Comparison of ENCODE assay signal across 16 cellular contexts in genomic region chr6:148768646-148769270, GRCh38.
"Had no signal": no experiment of that assay in that cellular context is flagged by ENCODE, and none has a peak within 500 bp of the region (broad histone marks: within the 10 kb centered on the region; RNA-seq: fewer than 3 reads in every experiment).

No MANE protein-coding gene starts in this region.

- H3K27ac Mint-ChIP-seq: activated CD4-positive, alpha-beta memory T cell treated with anti-CD3 and anti-CD28 coated beads for 36 hours; activated CD8-positive, alpha-beta memory T cell treated with anti-CD3 and anti-CD28 coated beads, Interleukin-2, amount 10 ng/mL, durations not matched to agents 7 days and 5 days; activated naive CD4-positive, alpha-beta T cell treated with anti-CD3 and anti-CD28 coated beads for 36 hours; activated naive CD8-positive, alpha-beta T cell treated with anti-CD3 and anti-CD28 coated beads, Interleukin-2, amount 50 U/mL, for 24 hours; activated T-helper 2 cell treated with anti-CD3 and anti-CD28 coated beads, Interferon-gamma antibody, Interleukin-2, Interleukin-4, amounts not matched to agents 10 μg/mL and 5 μg/mL and 100 μg/mL, durations not matched to agents 14 hours and 24 hours and 36 hours; nephron had no signal

- H3K36me3 ChIP-seq: ascending aorta, stomach had no signal

- H3K27me3 ChIP-seq: ascending aorta, stomach, testis had no signal

- H3K36me3 Mint-ChIP-seq: activated CD4-positive, alpha-beta memory T cell treated with anti-CD3 and anti-CD28 coated beads for 36 hours; activated CD8-positive, alpha-beta memory T cell treated with anti-CD3 and anti-CD28 coated beads, Interleukin-2, amount 10 ng/mL, durations not matched to agents 7 days and 5 days had no signal

- H3K4me1 ChIP-seq: testis had no signal

- H3K4me3 ChIP-seq: ascending aorta, stomach, testis had no signal

- H3K9me3 ChIP-seq: ascending aorta, stomach, testis had no signal

- ATAC-seq: activated CD8-positive, alpha-beta memory T cell treated with anti-CD3 and anti-CD28 coated beads, Interleukin-2, amount 10 ng/mL, durations not matched to agents 7 days and 5 days; activated naive CD8-positive, alpha-beta T cell treated with anti-CD3 and anti-CD28 coated beads, Interleukin-2, amount 50 U/mL, for 24 hours had no signal

- DNase-seq: activated CD4-positive, alpha-beta memory T cell treated with anti-CD3 and anti-CD28 coated beads for 36 hours; activated CD4-positive, CD25-positive, alpha-beta regulatory T cell treated with anti-CD3 and anti-CD28 coated beads, Interleukin-2, amount 50 U/mL, for 72 hours; activated CD8-positive, alpha-beta memory T cell treated with anti-CD3 and anti-CD28 coated beads, Interleukin-2, amount 10 ng/mL, durations not matched to agents 7 days and 5 days; activated naive CD4-positive, alpha-beta T cell treated with anti-CD3 and anti-CD28 coated beads for 36 hours; activated naive CD8-positive, alpha-beta T cell treated with anti-CD3 and anti-CD28 coated beads, Interleukin-2, amount 50 U/mL, for 24 hours; activated T-cell treated with anti-CD3 and anti-CD28 coated beads, Interleukin-2, amount 50 U/mL, for 1 hour; hippocampal formation; occipital lobe; right cardiac atrium; small intestine; stomach; T-helper 9 cell; testis had no signal

- H3K4me3 Mint-ChIP-seq: activated CD4-positive, alpha-beta memory T cell treated with anti-CD3 and anti-CD28 coated beads for 36 hours; activated CD8-positive, alpha-beta memory T cell treated with anti-CD3 and anti-CD28 coated beads, Interleukin-2, amount 10 ng/mL, durations not matched to agents 7 days and 5 days; activated naive CD4-positive, alpha-beta T cell treated with anti-CD3 and anti-CD28 coated beads for 36 hours; activated naive CD8-positive, alpha-beta T cell treated with anti-CD3 and anti-CD28 coated beads, Interleukin-2, amount 50 U/mL, for 24 hours; nephron had no signal

- H3K9me3 Mint-ChIP-seq: activated CD4-positive, alpha-beta memory T cell treated with anti-CD3 and anti-CD28 coated beads for 36 hours; activated naive CD4-positive, alpha-beta T cell treated with anti-CD3 and anti-CD28 coated beads for 36 hours; activated naive CD8-positive, alpha-beta T cell treated with anti-CD3 and anti-CD28 coated beads, Interleukin-2, amount 50 U/mL, for 24 hours; activated T-helper 2 cell treated with anti-CD3 and anti-CD28 coated beads, Interferon-gamma antibody, Interleukin-2, Interleukin-4, amounts not matched to agents 10 μg/mL and 5 μg/mL and 100 μg/mL, durations not matched to agents 14 hours and 24 hours and 36 hours had no signal

- H3K27me3 Mint-ChIP-seq: activated CD4-positive, alpha-beta memory T cell treated with anti-CD3 and anti-CD28 coated beads for 36 hours had no signal

- H3K27ac ChIP-seq: ascending aorta, stomach, testis had no signal
